9 cellular contexts compared by ENCODE assay signal in genomic region chr19:3221576-3221975, GRCh38. TPM values are rescaled to one million over a fixed set of nuclear protein-coding genes. Genes with fewer than 3 reads are reported as not detected.
"Had no signal": no experiment of that assay in that cellular context is flagged by ENCODE, and none has a peak within 500 bp of the region (broad histone marks: within the 10 kb centered on the region; RNA-seq: fewer than 3 reads in every experiment).

No MANE protein-coding gene starts in this region.

RNA-seq across cellular contexts. Expression of gene CELF5, which starts 2.9 kb away (rescaled TPM):
- total RNA-seq: activated naive CD4-positive, alpha-beta T cell treated with anti-CD3 and anti-CD28 coated beads for 36 hours; aorta; ascending aorta; bronchial epithelial cell; cardiac septum had no signal

RNA-seq across cellular contexts. Expression of gene S1PR4, which starts 43.0 kb away (rescaled TPM):
- total RNA-seq: astrocyte, cardiac muscle cell, cerebellum, chondrocyte had no signal
- polyA plus RNA-seq: cardiac muscle cell had no signal
